ENCODE assay signal across 11 cellular contexts in genomic region chr14:68970736-68971135, GRCh38. TPM values are rescaled to one million over a fixed set of nuclear protein-coding genes. Genes with fewer than 3 reads are reported as not detected.
A peak's percentile ranks its signal among the peaks of the same experiment; 100 is the strongest.
DNase-seq lines count a peak whose midpoint lies in the region; ATAC-seq and TF ChIP-seq lines count a peak whose summit lies in the region.
"Had no signal": no experiment of that assay in that cellular context is flagged by ENCODE, and none has a peak within 500 bp of the region (broad histone marks: within the 10 kb centered on the region; RNA-seq: fewer than 3 reads in every experiment).

No MANE protein-coding gene starts in this region.

- H3K4me1 ChIP-seq in left ventricle myocardium inferior (peaks cover 88% of the 10 kb centered on the region), vagina (peaks cover 75% of the 10 kb centered on the region)

- H3K9me3 ChIP-seq in left ventricle myocardium inferior (replicated peaks) (no peaks in the 10 kb centered on the region), vagina (no peaks in the 10 kb centered on the region)
- H3K9me3 ChIP-seq: lower lobe of right lung had no signal

- H3K36me3 Mint-ChIP-seq in brain (peaks cover 32% of the 10 kb centered on the region), nephron (ENCODE audit: low read depth) (peaks cover 28% of the 10 kb centered on the region)

- no peak for ATAC-seq in Right ventricle myocardium superior (ENCODE audit: poor library complexity)
- no peak for ATAC-seq in GM21526 (IDR thresholded peaks at IDR 0.05; ENCODE audit: low FRiP score, unreplicated experiment)
- ATAC-seq: sciatic nerve had no signal

- H3K36me3 ChIP-seq in left ventricle myocardium inferior (peaks cover 19% of the 10 kb centered on the region), vagina (no peaks in the 10 kb centered on the region)

- H3K27me3 ChIP-seq in left ventricle myocardium inferior (ENCODE audit: low read depth) (no peaks in the 10 kb centered on the region), vagina (no peaks in the 10 kb centered on the region)

- no peak for TF ChIP-seq CTCF in left ventricle myocardium inferior (IDR thresholded peaks at IDR 0.05; ENCODE audit: borderline replicate concordance)
- no peak for TF ChIP-seq CTCF in brain (conservative IDR thresholded peaks at IDR 0.05)
- no peak for TF ChIP-seq CTCF in nephron (IDR thresholded peaks at IDR 0.05; ENCODE audit: unreplicated experiment in 3 of 3)
- no peak for TF ChIP-seq CTCF in vagina (IDR thresholded peaks at IDR 0.05)

- H3K9me3 Mint-ChIP-seq in brain (no peaks in the 10 kb centered on the region), nephron (no peaks in the 10 kb centered on the region)

- H3K4me1 Mint-ChIP-seq in brain (peaks cover 72% of the 10 kb centered on the region), nephron (peaks cover 69% of the 10 kb centered on the region)

- no peak overlapping the region for H3K4me3 ChIP-seq in left ventricle myocardium inferior
- H3K4me3 ChIP-seq in vagina: no peak overlapping the region
- H3K4me3 ChIP-seq: lower lobe of right lung had no signal

- H3K27ac Mint-ChIP-seq in brain: peak overlapping the region in 3 of 5 experiments; percentile 25 to 81 (median 26)
- peak overlapping the region; percentile 78 to 97 (median 91) for H3K27ac Mint-ChIP-seq in nephron

- peak overlapping the region; percentile 66 for H3K27ac ChIP-seq in left ventricle myocardium inferior (replicated peaks)
- peak overlapping the region; percentile 67 for H3K27ac ChIP-seq in vagina

- no peak for TF ChIP-seq POLR2A in vagina (IDR thresholded peaks at IDR 0.05)

- intact Hi-C loops in left ventricle myocardium inferior (cut with micrococcal nuclease) (no loop called here), Right ventricle myocardium superior (cut with DNase I) (no loop called here), vagina (cut with DNase I) (loop anchor here (10.0 kb wide), 1 partner anchor 56 kb away; no protein-coding TSS in a partner anchor)

- H3K4me3 Mint-ChIP-seq in brain (no peak overlapping the region), nephron (peak overlapping the region in 1 of 3 experiments; percentile 34)

- H3K27me3 Mint-ChIP-seq in brain (no peaks in the 10 kb centered on the region), nephron (ENCODE audit: low read depth) (peaks cover 4% of the 10 kb centered on the region)

- DNase-seq in left ventricle myocardium inferior (no peak), Right ventricle myocardium superior (no peak), vagina (ENCODE audit: extremely low spot score in 2 of 2) (no peak), NCI-H2227 treated with DMSO at 0.1 percent for 48 hours (lab: John Stamatoyannopoulos, UW) (no peak), A172 (ENCODE audit: low spot score) (no peak)
- DNase-seq: lower lobe of right lung, RPMI8226 had no signal

RNA-seq across cellular contexts. Expression of gene ACTN1, which starts 8.4 kb away (rescaled TPM):
- total RNA-seq in left ventricle myocardium inferior: 75.4 TPM
- 92.5 TPM for total RNA-seq in Right ventricle myocardium superior
- polyA plus RNA-seq in brain (ENCODE audit: insufficient read depth, low read depth, low replicate concordance): 84.2 TPM
- total RNA-seq in vagina: 209 TPM
- 146 and 148 TPM in 2 replicates for total RNA-seq in A172 (2014; rRNA removed; shearing (Covaris generic))
